Comparison of ENCODE assay signal across 23 cellular contexts in the genomic region with DNA sequence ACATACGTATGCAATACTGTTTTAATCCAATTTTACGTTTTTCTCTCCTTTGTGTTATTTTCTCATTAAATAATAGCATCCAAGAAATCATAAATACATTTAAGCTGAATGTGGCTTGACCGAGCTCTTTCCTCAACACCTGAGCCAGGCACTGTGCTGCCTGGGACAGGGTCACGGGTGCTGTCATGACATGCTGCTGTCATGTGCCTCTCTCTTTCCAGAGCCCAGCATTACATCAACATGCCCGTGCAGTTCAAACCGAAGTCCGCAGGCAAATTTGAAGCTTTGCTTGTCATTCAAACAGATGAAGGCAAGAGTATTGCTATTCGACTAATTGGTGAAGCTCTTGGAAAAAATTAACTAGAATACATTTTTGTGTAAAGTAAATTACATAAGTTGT.
"Had no signal": no experiment of that assay in that cellular context is flagged by ENCODE, and none has a peak within 500 bp of the region (broad histone marks: within the 10 kb centered on the region; RNA-seq: fewer than 3 reads in every experiment).

No MANE protein-coding gene starts in this region.

- H3K27ac ChIP-seq: VCaP had no signal

- H3K4me3 ChIP-seq: K562 had no signal

- DNase-seq: activated CD4-positive, alpha-beta memory T cell treated with anti-CD3 and anti-CD28 coated beads for 36 hours; activated CD4-positive, alpha-beta T cell treated with anti-CD3 and anti-CD28 coated beads, Interleukin-2, amount 10 ng/mL, durations not matched to agents 7 days and 5 days; activated CD4-positive, CD25-positive, alpha-beta regulatory T cell; activated CD8-positive, alpha-beta memory T cell treated with anti-CD3 and anti-CD28 coated beads for 24 hours; activated effector memory CD4-positive, alpha-beta T cell treated with anti-CD3 and anti-CD28 coated beads, Interleukin-2, amount 50 U/mL, for 16 hours; activated naive CD4-positive, alpha-beta T cell treated with Interleukin-2 at 50 U/mL for 16 hours; activated T-cell treated with anti-CD3 and anti-CD28 coated beads, Interleukin-2, amount 50 U/mL, for 4 hours; Karpas-422; MM.1S; NCI-H1105; NCI-H1436; NCI-H1694 treated with DMSO at 0.1 percent for 48 hours; NCI-H2029 treated with DMSO at 0.1 percent for 48 hours; NCI-H345; NCI-H510A; NCI-H526 treated with DMSO at 0.1 percent for 48 hours; NCI-H82; RPMI8226; SIG-M5; T-helper 17 cell; T-helper 9 cell had no signal

- ATAC-seq: activated T-cell treated with anti-CD3 and anti-CD28 coated beads, Interleukin-2, amount 50 U/mL, for 4 hours; K562; T-helper 17 cell had no signal
